1 cellular context compared by ENCODE assay signal in the genomic region with DNA sequence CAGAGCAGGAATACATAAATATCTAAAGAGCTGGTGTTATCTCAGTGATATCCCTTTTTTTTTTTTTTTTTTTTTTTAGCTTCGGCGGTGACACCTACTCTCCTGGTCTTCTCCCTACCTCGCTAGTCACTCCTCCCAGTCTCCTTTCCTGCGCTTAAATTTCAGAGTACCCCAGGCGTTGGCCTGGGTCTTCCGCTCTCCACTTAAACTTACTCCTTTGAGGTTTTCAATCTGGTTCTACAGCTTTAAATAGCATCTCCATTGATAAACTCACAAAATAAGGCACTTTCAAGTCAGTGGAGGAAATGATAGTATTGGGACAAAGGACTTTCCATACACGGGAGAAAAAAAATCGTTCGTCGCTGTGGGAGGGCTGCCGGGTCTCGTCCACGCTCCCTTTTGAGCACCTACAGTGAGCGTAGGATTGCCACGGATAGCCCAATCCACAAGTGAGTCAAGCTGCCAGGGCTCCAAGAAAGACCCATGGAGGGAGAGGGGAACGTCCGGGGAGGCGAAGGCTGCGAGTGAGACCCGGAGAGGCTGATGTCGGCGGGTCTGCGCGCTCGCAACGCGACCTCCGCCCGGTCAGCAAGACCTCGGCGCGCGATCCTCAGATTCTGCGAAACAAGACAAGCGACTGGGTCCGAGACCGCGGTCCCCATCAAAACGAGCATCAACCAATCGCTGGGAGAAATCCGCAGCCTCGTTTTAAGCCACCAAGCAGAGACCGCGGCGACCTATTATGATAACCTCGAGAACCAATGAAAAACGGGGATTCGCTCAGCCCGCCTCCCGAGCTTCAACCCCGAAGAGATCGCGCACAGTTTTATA.
TF ChIP-seq lines count a peak whose summit lies in the region.

No MANE protein-coding gene starts in this region.

TF ChIP-seq in HEK293, 187 proteins besides CTCF, POLR2A, EP300 and RAD21 (continued from another document):
- TF ChIP-seq TCF7L2 (IDR thresholded peaks at IDR 0.05; ENCODE audit: borderline replicate concordance, low read depth, low read length) = 0 out of 2 replicates have a peak, but pooled peaks have one; percentile 61
- TF ChIP-seq ZNF571 (tag by site-specific recombination; IDR thresholded peaks at IDR 0.05) = no peak
- TF ChIP-seq ZFHX2 (tag by site-specific recombination; conservative IDR thresholded peaks at IDR 0.05) = peak; percentile 34; the same call in 1 of the 2 replicates
- peak; percentile 30; the same call in 1 of the 2 replicates for TF ChIP-seq KLF16 (tag by site-specific recombination; IDR thresholded peaks at IDR 0.05)
- no peak for TF ChIP-seq ZNF473 (tag by site-specific recombination; IDR thresholded peaks at IDR 0.05)
- TF ChIP-seq ZNF157 (tag by site-specific recombination; IDR thresholded peaks at IDR 0.05) = no peak
- TF ChIP-seq ZNF140 (tag by site-specific recombination; IDR thresholded peaks at IDR 0.05) = peak; percentile 83; the same call in 1 of the 2 replicates
- no peak for TF ChIP-seq ZNF610 (tag by site-specific recombination; IDR thresholded peaks at IDR 0.05; ENCODE audit: borderline replicate concordance)
- TF ChIP-seq ZNF341 (tag by site-specific recombination; IDR thresholded peaks at IDR 0.05; ENCODE audit: low read depth) = no peak
- TF ChIP-seq, protein P1, sequence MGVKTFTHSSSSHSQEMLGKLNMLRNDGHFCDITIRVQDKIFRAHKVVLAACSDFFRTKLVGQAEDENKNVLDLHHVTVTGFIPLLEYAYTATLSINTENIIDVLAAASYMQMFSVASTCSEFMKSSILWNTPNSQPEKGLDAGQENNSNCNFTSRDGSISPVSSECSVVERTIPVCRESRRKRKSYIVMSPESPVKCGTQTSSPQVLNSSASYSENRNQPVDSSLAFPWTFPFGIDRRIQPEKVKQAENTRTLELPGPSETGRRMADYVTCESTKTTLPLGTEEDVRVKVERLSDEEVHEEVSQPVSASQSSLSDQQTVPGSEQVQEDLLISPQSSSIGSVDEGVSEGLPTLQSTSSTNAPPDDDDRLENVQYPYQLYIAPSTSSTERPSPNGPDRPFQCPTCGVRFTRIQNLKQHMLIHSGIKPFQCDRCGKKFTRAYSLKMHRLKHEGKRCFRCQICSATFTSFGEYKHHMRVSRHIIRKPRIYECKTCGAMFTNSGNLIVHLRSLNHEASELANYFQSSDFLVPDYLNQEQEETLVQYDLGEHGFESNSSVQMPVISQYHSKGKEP (tag by site-specific recombination; IDR thresholded peaks at IDR 0.05) = no peak
- TF ChIP-seq GLIS2 (tag by site-specific recombination; IDR thresholded peaks at IDR 0.05) = peak; percentile 52; the same call in 1 of the 2 replicates
- peak; percentile 34; the same call in 1 of the 2 replicates for TF ChIP-seq ZNF600 (tag by site-specific recombination; IDR thresholded peaks at IDR 0.05)
- TF ChIP-seq ZNF561 (tag by site-specific recombination; IDR thresholded peaks at IDR 0.05; ENCODE audit: borderline replicate concordance) = peak; percentile 24; the same call in 1 of the 2 replicates
- peak; percentile 29; the same call in 1 of the 2 replicates for TF ChIP-seq ZIC2 (tag by site-specific recombination; IDR thresholded peaks at IDR 0.05)
